1 cellular context compared by ENCODE assay signal in the genomic region with DNA sequence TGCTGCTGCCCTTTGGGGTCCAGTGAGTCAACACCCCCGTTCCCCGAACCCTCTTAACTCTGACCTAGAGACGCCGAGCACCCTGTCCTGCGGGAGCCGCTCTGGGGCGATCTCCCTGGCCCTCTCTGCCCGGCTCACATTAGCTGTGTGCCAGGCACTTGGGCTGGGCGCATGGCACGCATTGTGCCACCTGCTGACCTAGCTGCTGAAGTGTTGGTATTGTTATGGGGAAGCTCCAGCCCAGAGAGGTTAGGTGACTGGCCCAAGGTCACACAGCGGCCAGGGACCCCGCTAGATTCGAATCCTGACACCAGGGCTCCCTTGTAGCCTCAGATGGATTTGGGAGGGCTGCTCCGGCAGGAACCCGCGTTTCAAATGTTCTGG.
TF ChIP-seq lines count a peak whose summit lies in the region.

No MANE protein-coding gene starts in this region.

TF ChIP-seq in GM12878, 131 proteins besides CTCF, POLR2A, EP300 and RAD21:
- TF ChIP-seq ASH2L (IDR thresholded peaks at IDR 0.05; ENCODE audit: borderline replicate concordance, low read depth): no peak
- no peak for TF ChIP-seq CREM (IDR thresholded peaks at IDR 0.05; ENCODE audit: low read depth)
- no peak for TF ChIP-seq SUPT20H (IDR thresholded peaks at IDR 0.05; ENCODE audit: borderline replicate concordance, control insufficient read depth, low read depth, low read length)
- no peak for TF ChIP-seq RBBP5 (conservative IDR thresholded peaks at IDR 0.05)
- no peak for TF ChIP-seq CHD2 (IDR thresholded peaks at IDR 0.05; ENCODE audit: borderline replicate concordance, low read depth, low read length)
- no peak for TF ChIP-seq IKZF2 (IDR thresholded peaks at IDR 0.05)
- TF ChIP-seq, protein P1, sequence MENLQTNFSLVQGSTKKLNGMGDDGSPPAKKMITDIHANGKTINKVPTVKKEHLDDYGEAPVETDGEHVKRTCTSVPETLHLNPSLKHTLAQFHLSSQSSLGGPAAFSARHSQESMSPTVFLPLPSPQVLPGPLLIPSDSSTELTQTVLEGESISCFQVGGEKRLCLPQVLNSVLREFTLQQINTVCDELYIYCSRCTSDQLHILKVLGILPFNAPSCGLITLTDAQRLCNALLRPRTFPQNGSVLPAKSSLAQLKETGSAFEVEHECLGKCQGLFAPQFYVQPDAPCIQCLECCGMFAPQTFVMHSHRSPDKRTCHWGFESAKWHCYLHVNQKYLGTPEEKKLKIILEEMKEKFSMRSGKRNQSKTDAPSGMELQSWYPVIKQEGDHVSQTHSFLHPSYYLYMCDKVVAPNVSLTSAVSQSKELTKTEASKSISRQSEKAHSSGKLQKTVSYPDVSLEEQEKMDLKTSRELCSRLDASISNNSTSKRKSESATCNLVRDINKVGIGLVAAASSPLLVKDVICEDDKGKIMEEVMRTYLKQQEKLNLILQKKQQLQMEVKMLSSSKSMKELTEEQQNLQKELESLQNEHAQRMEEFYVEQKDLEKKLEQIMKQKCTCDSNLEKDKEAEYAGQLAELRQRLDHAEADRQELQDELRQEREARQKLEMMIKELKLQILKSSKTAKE (IDR thresholded peaks at IDR 0.05; ENCODE audit: low read depth, poor library complexity, severe bottlenecking): no peak
- peak; percentile 78 for TF ChIP-seq SMARCA5 (IDR thresholded peaks at IDR 0.05)
- 0 out of 2 replicates have a peak, but pooled peaks have one; percentile 5 for TF ChIP-seq EED (IDR thresholded peaks at IDR 0.05; ENCODE audit: low read depth)
- no peak for TF ChIP-seq E4F1 (IDR thresholded peaks at IDR 0.05; ENCODE audit: borderline replicate concordance, partially characterized antibody)
- TF ChIP-seq FOXM1 (IDR thresholded peaks at IDR 0.05; ENCODE audit: low read depth, low read length): no peak
- TF ChIP-seq, protein P2, sequence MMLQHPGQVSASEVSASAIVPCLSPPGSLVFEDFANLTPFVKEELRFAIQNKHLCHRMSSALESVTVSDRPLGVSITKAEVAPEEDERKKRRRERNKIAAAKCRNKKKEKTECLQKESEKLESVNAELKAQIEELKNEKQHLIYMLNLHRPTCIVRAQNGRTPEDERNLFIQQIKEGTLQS (IDR thresholded peaks at IDR 0.05; ENCODE audit: borderline replicate concordance, extremely low read depth, low read depth, low read length): no peak
- no peak for TF ChIP-seq MAX (IDR thresholded peaks at IDR 0.05; ENCODE audit: low read depth, low read length)
- TF ChIP-seq RB1 (IDR thresholded peaks at IDR 0.05; ENCODE audit: borderline replicate concordance): no peak
- TF ChIP-seq RFX5 (IDR thresholded peaks at IDR 0.05; ENCODE audit: low read depth, low read length): no peak
